In genomic region chr3:165133188-165133899, GRCh38 we compare ENCODE assay signal across 27 cellular contexts. TPM values are rescaled to one million over a fixed set of nuclear protein-coding genes. Genes with fewer than 3 reads are reported as not detected.
DNase-seq lines count a peak whose midpoint lies in the region; ATAC-seq and TF ChIP-seq lines count a peak whose summit lies in the region.
"Had no signal": no experiment of that assay in that cellular context is flagged by ENCODE, and none has a peak within 500 bp of the region (broad histone marks: within the 10 kb centered on the region; RNA-seq: fewer than 3 reads in every experiment).

No MANE protein-coding gene starts in this region.

- WGBS in liver = 73% methylated on average over 1 of the region's 1 CpG

- H3K27me3 ChIP-seq in liver (ENCODE audit: control insufficient read depth in 4 of 4, insufficient read depth in 4 of 4, low read length in 3 of 4) = no peaks in the 10 kb centered on the region
- H3K27me3 ChIP-seq: upper lobe of left lung had no signal

- H3K36me3 ChIP-seq in liver (ENCODE audit: control insufficient read depth in 4 of 4, insufficient read depth in 3 of 4, low read depth in 1 of 4, low read length in 3 of 4) = no peaks in the 10 kb centered on the region
- H3K36me3 ChIP-seq: HAP-1, left ventricle myocardium inferior, upper lobe of left lung had no signal

- peak overlapping the region in 1 of 2 donors; percentile 36 for H3K9ac ChIP-seq in liver (ENCODE audit: low read depth in 1 of 2, low read length in 2 of 2)

- no peaks in the 10 kb centered on the region for H3K36me3 Mint-ChIP-seq in activated naive CD8-positive, alpha-beta T cell treated with anti-CD3 and anti-CD28 coated beads for 36 hours
- H3K36me3 Mint-ChIP-seq: CD14-positive monocyte, WTC11 had no signal

- H3K27me3 Mint-ChIP-seq in activated naive CD8-positive, alpha-beta T cell treated with anti-CD3 and anti-CD28 coated beads for 36 hours = no peaks in the 10 kb centered on the region
- H3K27me3 Mint-ChIP-seq: activated CD4-positive, alpha-beta T cell treated with anti-CD3 and anti-CD28 coated beads, Interleukin-2, amount 10 ng/mL, durations not matched to agents 7 days and 5 days; natural killer cell treated with Interleukin-12 subunit alpha and Interleukin-12 subunit beta and Interleukin-15 and Interleukin-18, amount 100 ng/mL, for 72 hours had no signal

- no peak overlapping the region for H3K27ac ChIP-seq in liver (ENCODE audit: low read depth in 1 of 2, low read length in 2 of 2)
- H3K27ac ChIP-seq: left ventricle myocardium inferior, skin epidermis, upper lobe of left lung had no signal

- ATAC-seq in GM19463 (IDR thresholded peaks at IDR 0.05; ENCODE audit: unreplicated experiment) (peak; percentile 57), HG02642 (IDR thresholded peaks at IDR 0.05; ENCODE audit: poor library complexity, unreplicated experiment) (no peak), GM21737 (IDR thresholded peaks at IDR 0.05; ENCODE audit: unreplicated experiment) (no peak)
- ATAC-seq: activated T-cell treated with anti-CD3 and anti-CD28 coated beads, Interleukin-2, amount 50 U/mL, for 72 hours; natural killer cell treated with Interleukin-12 subunit alpha and Interleukin-12 subunit beta and Interleukin-15 and Interleukin-18, amount 100 ng/mL, for 72 hours; WTC11 had no signal

- H3K9me3 ChIP-seq in liver (ENCODE audit: control insufficient read depth in 4 of 4, low read length in 3 of 4) = no peaks in the 10 kb centered on the region
- H3K9me3 ChIP-seq: HAP-1, upper lobe of left lung had no signal

- no peaks in the 10 kb centered on the region for H3K4me1 Mint-ChIP-seq in activated naive CD8-positive, alpha-beta T cell treated with anti-CD3 and anti-CD28 coated beads for 36 hours
- H3K4me1 Mint-ChIP-seq: activated CD4-positive, alpha-beta T cell treated with anti-CD3 and anti-CD28 coated beads, Interleukin-2, amount 10 ng/mL, durations not matched to agents 7 days and 5 days; CD14-positive monocyte; WTC11 had no signal

- peaks cover 7% of the 10 kb centered on the region for H3K9me3 Mint-ChIP-seq in activated naive CD8-positive, alpha-beta T cell treated with anti-CD3 and anti-CD28 coated beads for 36 hours
- H3K9me3 Mint-ChIP-seq: activated CD4-positive, alpha-beta T cell treated with anti-CD3 and anti-CD28 coated beads, Interleukin-2, amount 10 ng/mL, durations not matched to agents 7 days and 5 days had no signal

- peaks cover 6 to 35% (median 31%) of the 10 kb centered on the region in 4 donors for H3K4me1 ChIP-seq in liver (ENCODE audit: control insufficient read depth in 4 of 4, insufficient read depth in 4 of 4, low read length in 3 of 4)
- H3K4me1 ChIP-seq: HAP-1, left ventricle myocardium inferior, upper lobe of left lung had no signal

- no peak for TF ChIP-seq RAD21 in liver (IDR thresholded peaks at IDR 0.05)

- TF ChIP-seq CTCF in liver (IDR thresholded peaks at IDR 0.05; ENCODE audit: low read depth, low read length, missing input control) = no peak

- H3K27ac Mint-ChIP-seq in activated naive CD8-positive, alpha-beta T cell treated with anti-CD3 and anti-CD28 coated beads for 36 hours = no peak overlapping the region
- H3K27ac Mint-ChIP-seq: activated CD4-positive, alpha-beta T cell treated with anti-CD3 and anti-CD28 coated beads, Interleukin-2, amount 10 ng/mL, durations not matched to agents 7 days and 5 days; activated T-cell treated with anti-CD3 and anti-CD28 coated beads, Interleukin-2, amount 50 U/mL, for 72 hours; CD14-positive monocyte; natural killer cell treated with Interleukin-12 subunit alpha and Interleukin-12 subunit beta and Interleukin-15 and Interleukin-18, amount 100 ng/mL, for 72 hours; WTC11 had no signal

- no peak overlapping the region for H3K4me3 Mint-ChIP-seq in activated naive CD8-positive, alpha-beta T cell treated with anti-CD3 and anti-CD28 coated beads for 36 hours
- H3K4me3 Mint-ChIP-seq: activated CD4-positive, alpha-beta T cell treated with anti-CD3 and anti-CD28 coated beads, Interleukin-2, amount 10 ng/mL, durations not matched to agents 7 days and 5 days; activated T-cell treated with anti-CD3 and anti-CD28 coated beads, Interleukin-2, amount 50 U/mL, for 72 hours; CD14-positive monocyte; natural killer cell treated with Interleukin-12 subunit alpha and Interleukin-12 subunit beta and Interleukin-15 and Interleukin-18, amount 100 ng/mL, for 72 hours; WTC11 had no signal

- H3K4me3 ChIP-seq in liver (ENCODE audit: low read depth in 1 of 3, low read length in 3 of 3) = no peak overlapping the region
- H3K4me3 ChIP-seq: HAP-1, left ventricle myocardium inferior, skin epidermis, upper lobe of left lung had no signal

- DNase-seq in HT-29 (ENCODE audit: low spot score) (peak; percentile 32), NCI-H2171 (lab: John Stamatoyannopoulos, UW) (no peak)
- DNase-seq in activated naive CD8-positive, alpha-beta T cell treated with anti-CD3 and anti-CD28 coated beads for 36 hours = no peak
- DNase-seq: activated CD4-positive, alpha-beta T cell treated with anti-CD3 and anti-CD28 coated beads, Interleukin-2, amount 10 ng/mL, durations not matched to agents 7 days and 5 days; activated naive CD4-positive, alpha-beta T cell; activated T-cell treated with anti-CD3 and anti-CD28 coated beads, Interleukin-2, amount 50 U/mL, for 72 hours; left ventricle myocardium inferior; midbrain; NCI-H1092 treated with DMSO at 0.1 percent for 48 hours; NCI-H2029; NCI-H2227 treated with DMSO at 0.1 percent for 48 hours; NCI-H748 treated with DMSO at 0.1 percent for 48 hours; stimulated activated CD4-positive, alpha-beta T cell treated with anti-CD3 and anti-CD28 coated beads, Interleukin-1b, Interleukin-23, amount 100 ng/mL, for 48 hours; T1000 had no signal

TF ChIP-seq in liver, 16 proteins besides CTCF, POLR2A, EP300 and RAD21:
- TF ChIP-seq JUND (IDR thresholded peaks at IDR 0.05) (peak; percentile 14 to 26), HNF4G (IDR thresholded peaks at IDR 0.05) (no peak), ZBTB33 (IDR thresholded peaks at IDR 0.05) (no peak), HNF4A (conservative IDR thresholded peaks at IDR 0.05) (peak; percentile 62 to 69), TAF1 (conservative IDR thresholded peaks at IDR 0.05) (no peak), FOXA1 (IDR thresholded peaks at IDR 0.05) (no peak), YY1 (IDR thresholded peaks at IDR 0.05) (no peak), NR2F2 (IDR thresholded peaks at IDR 0.05) (no peak), REST (IDR thresholded peaks at IDR 0.05) (no peak), FOXA2 (IDR thresholded peaks at IDR 0.05) (peak; percentile 69), ATF3 (IDR thresholded peaks at IDR 0.05) (no peak), GABPA (IDR thresholded peaks at IDR 0.05 in 1 of 2, conservative IDR thresholded peaks at IDR 0.05 in 1 of 2) (no peak), SP1 (IDR thresholded peaks at IDR 0.05) (peak; percentile 41), MAX (IDR thresholded peaks at IDR 0.05) (no peak), RXRA (IDR thresholded peaks at IDR 0.05) (peak in 1 of 2 donors; percentile 39), EGR1 (IDR thresholded peaks at IDR 0.05; ENCODE audit: low read depth in 2 of 2) (no peak)

RNA-seq across cellular contexts. Expression of gene SI, which starts 55.0 kb away (rescaled TPM):
- total RNA-seq in HT-29 (2014; rRNA removed; shearing (Covaris generic)) = 0.20 and 0.55 TPM in 2 replicates
- total RNA-seq in liver = not detected
- polyA plus RNA-seq in liver = not detected
- total RNA-seq in activated naive CD8-positive, alpha-beta T cell treated with anti-CD3 and anti-CD28 coated beads for 36 hours = not detected
- total RNA-seq: activated CD4-positive, alpha-beta T cell treated with anti-CD3 and anti-CD28 coated beads, Interleukin-2, amount 10 ng/mL, durations not matched to agents 7 days and 5 days; activated T-cell treated with anti-CD3 and anti-CD28 coated beads, Interleukin-2, amount 50 U/mL, for 72 hours; Daoy; endothelial cell of umbilical vein; left ventricle myocardium inferior; natural killer cell treated with Interleukin-12 subunit alpha and Interleukin-12 subunit beta and Interleukin-15 and Interleukin-18, amount 100 ng/mL, for 72 hours; omental fat pad; upper lobe of left lung; WTC11 had no signal
- polyA plus RNA-seq: CD14-positive monocyte, endothelial cell of umbilical vein had no signal
